ENCODE assay signal across 9 cellular contexts in the genomic region with DNA sequence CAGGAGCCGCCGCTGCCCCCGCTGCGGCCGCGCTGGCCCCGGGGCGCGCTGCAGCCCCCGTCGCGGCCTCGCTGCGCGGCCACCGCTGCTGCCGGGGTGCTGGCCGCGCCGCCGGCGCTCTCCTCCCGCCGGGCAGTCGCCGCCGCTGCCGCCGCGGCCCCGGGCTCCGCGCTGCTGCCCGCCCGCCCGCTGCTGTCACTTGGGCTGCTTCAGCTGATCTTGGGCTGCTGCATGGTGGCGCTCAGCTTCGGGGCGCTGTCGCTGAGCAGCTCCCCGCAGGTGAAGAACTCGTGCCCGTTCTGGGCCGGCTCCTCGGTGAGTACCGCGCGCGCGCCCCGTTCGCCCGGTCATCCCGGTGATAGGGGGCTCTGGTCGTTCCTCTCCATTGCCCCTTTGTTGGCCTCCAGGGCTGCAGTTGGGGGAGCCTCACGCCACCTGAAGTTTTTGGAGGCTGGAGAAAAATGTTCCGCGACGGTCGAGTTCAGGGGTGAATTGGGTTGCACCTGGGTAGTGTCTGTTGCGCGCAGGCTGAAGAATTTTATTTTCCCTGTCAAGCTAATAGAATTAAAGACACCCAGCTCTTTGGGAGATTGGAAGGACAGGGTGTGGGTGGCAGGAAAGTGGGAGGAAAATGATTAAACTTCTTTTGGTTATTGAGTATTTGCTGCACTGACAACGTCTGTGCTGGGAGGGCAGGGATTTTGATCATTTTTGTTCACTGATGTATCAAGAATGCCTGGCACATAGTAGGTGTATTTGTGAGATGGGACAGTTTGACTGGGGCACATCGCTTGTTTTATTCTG.
DNase-seq lines count a peak whose midpoint lies in the region; ATAC-seq lines count a peak whose summit lies in the region.
"Had no signal": no experiment of that assay in that cellular context is flagged by ENCODE, and none has a peak within 500 bp of the region (broad histone marks: within the 10 kb centered on the region; RNA-seq: fewer than 3 reads in every experiment).

No MANE protein-coding gene starts in this region.

- DNase-seq in NCI-H146 (lab: John Stamatoyannopoulos, UW) (peak; percentile 36), NCI-H146 treated with DMSO at 0.1 percent for 48 hours (lab: John Stamatoyannopoulos, UW; ENCODE audit: unreplicated experiment) (no peak), adipocyte (ENCODE audit: low read depth) (peak; percentile 21), iPS-NIHi7 (ENCODE audit: extremely low spot score) (peak; percentile 39), foreskin melanocyte (no peak), OCI-M1 (lab: John Stamatoyannopoulos, UW) (no peak), T-helper 9 cell (no peak)
- DNase-seq in stimulated activated naive CD8-positive, alpha-beta T cell treated with anti-CD3 and anti-CD28 coated beads, Interleukin-15, Interleukin-2, amounts not matched to agents 100 U/mL and 50 U/mL, for 24 hours: no peak

- no peaks in the 10 kb centered on the region for H3K9me3 ChIP-seq in adipocyte (ENCODE audit: control insufficient read depth, low read length)

- no peaks in the 10 kb centered on the region for H3K36me3 ChIP-seq in adipocyte (ENCODE audit: control insufficient read depth, insufficient read depth, low read length, severe bottlenecking)
- H3K36me3 ChIP-seq: BLaER1 treated with 17β-estradiol and CSF1 and Interleukin-3, amounts not matched to agents 10 nM and 100 nM had no signal

- H3K9ac ChIP-seq in adipocyte (ENCODE audit: low read length): no peak overlapping the region
- H3K9ac ChIP-seq: BLaER1 treated with 17β-estradiol and CSF1 and Interleukin-3, amounts not matched to agents 10 nM and 100 nM had no signal

- peak; percentile 19 for ATAC-seq in stimulated activated naive CD8-positive, alpha-beta T cell treated with anti-CD3 and anti-CD28 coated beads, Interleukin-15, Interleukin-2, amounts not matched to agents 100 U/mL and 50 U/mL, for 24 hours

- peak overlapping the region; percentile 50 for H3K4me3 ChIP-seq in adipocyte (ENCODE audit: low read length)
- H3K4me3 ChIP-seq: BLaER1 treated with 17β-estradiol and CSF1 and Interleukin-3, amounts not matched to agents 10 nM and 100 nM had no signal

- peaks cover 55% of the 10 kb centered on the region for H3K27me3 ChIP-seq in adipocyte (replicated peaks; ENCODE audit: control insufficient read depth, insufficient read depth, low read length)

- H3K4me1 ChIP-seq in adipocyte (ENCODE audit: control insufficient read depth, insufficient read depth, low read length): peaks cover 3% of the 10 kb centered on the region
- H3K4me1 ChIP-seq: BLaER1 treated with 17β-estradiol and CSF1 and Interleukin-3, amounts not matched to agents 10 nM and 100 nM had no signal

Comparison
In these comparisons a context has a peak if more than half of its experiments do, and no peak if none do; other contexts are left out.
1. DNase-seq: peak in NCI-H146 (single experiment), adipocyte (single experiment) and iPS-NIHi7 (single experiment); none in NCI-H146 treated with DMSO at 0.1 percent for 48 hours (single experiment), stimulated activated naive CD8-positive, alpha-beta T cell treated with anti-CD3 and anti-CD28 coated beads, Interleukin-15, Interleukin-2, amounts not matched to agents 100 U/mL and 50 U/mL, for 24 hours (single experiment), foreskin melanocyte (single experiment), OCI-M1 (single experiment) and T-helper 9 cell (single experiment).